In genomic region chr6:35674594-35674993, GRCh38 we compare ENCODE assay signal across 17 cellular contexts. TPM values are rescaled to one million over a fixed set of nuclear protein-coding genes. Genes with fewer than 3 reads are reported as not detected.
DNase-seq lines count a peak whose midpoint lies in the region; ATAC-seq and TF ChIP-seq lines count a peak whose summit lies in the region.
"Had no signal": no experiment of that assay in that cellular context is flagged by ENCODE, and none has a peak within 500 bp of the region (broad histone marks: within the 10 kb centered on the region; RNA-seq: fewer than 3 reads in every experiment).

No MANE protein-coding gene starts in this region.

- in situ Hi-C loops in gastrocnemius medialis (cut with MboI; ENCODE audit: low sequenced_read_pairs in 4 of 4), result loop anchor here in 1 of 4 donors (10.0 kb wide), 1 partner anchor 50 kb away; no protein-coding TSS in a partner anchor

- no peaks in the 10 kb centered on the region for H3K9me2 ChIP-seq in Karpas-422 (replicated peaks; ENCODE audit: insufficient read depth, low read length)
- H3K9me2 ChIP-seq in MM.1S (replicated peaks; ENCODE audit: insufficient read depth, low read length), result no peaks in the 10 kb centered on the region
- H3K9me2 ChIP-seq: SK-N-SH had no signal

- no peak for ATAC-seq in activated T-cell treated with anti-CD3 and anti-CD28 coated beads, Interleukin-2, amount 50 U/mL, for 4 hours
- ATAC-seq in activated naive CD8-positive, alpha-beta T cell treated with anti-CD3 and anti-CD28 coated beads, Interleukin-2, amount 50 U/mL, for 24 hours, result no peak
- no peak for ATAC-seq in gastrocnemius medialis
- ATAC-seq in GM21381 (IDR thresholded peaks at IDR 0.05; ENCODE audit: unreplicated experiment), result no peak
- ATAC-seq: sciatic nerve had no signal

- no peak overlapping the region for H3K4me3 Mint-ChIP-seq in activated T-cell treated with anti-CD3 and anti-CD28 coated beads, Interleukin-2, amount 50 U/mL, for 24 hours
- no peak overlapping the region for H3K4me3 Mint-ChIP-seq in activated T-cell treated with anti-CD3 and anti-CD28 coated beads, Interleukin-2, amount 50 U/mL, for 4 hours
- no peak overlapping the region for H3K4me3 Mint-ChIP-seq in activated naive CD8-positive, alpha-beta T cell treated with anti-CD3 and anti-CD28 coated beads, Interleukin-2, amount 50 U/mL, for 24 hours

- H3K27me3 ChIP-seq in Karpas-422 (ENCODE audit: low read length) (no peaks in the 10 kb centered on the region), gastrocnemius medialis (no peaks in the 10 kb centered on the region), spleen (replicated peaks in 1 of 7) (no peaks in the 10 kb centered on the region), MM.1S (replicated peaks; ENCODE audit: insufficient read depth, low read length) (no peaks in the 10 kb centered on the region)
- H3K27me3 ChIP-seq: colonic mucosa had no signal

- H3K9ac ChIP-seq in Karpas-422 (ENCODE audit: low read length), result no peak overlapping the region
- H3K9ac ChIP-seq in MM.1S (ENCODE audit: low read length), result no peak overlapping the region
- H3K9ac ChIP-seq: SK-N-SH had no signal

- H3K4me2 ChIP-seq in Karpas-422 (ENCODE audit: low read depth, low read length, poor library complexity, severe bottlenecking), result no peak overlapping the region
- H3K4me2 ChIP-seq in MM.1S (ENCODE audit: low read depth, low read length), result no peak overlapping the region
- H3K4me2 ChIP-seq: PC-9, SK-N-SH had no signal

- TF ChIP-seq POLR2A in gastrocnemius medialis (IDR thresholded peaks at IDR 0.05) (no peak), spleen (IDR thresholded peaks at IDR 0.05) (no peak)

- H3K9me3 Mint-ChIP-seq in activated T-cell treated with anti-CD3 and anti-CD28 coated beads, Interleukin-2, amount 50 U/mL, for 24 hours, result no peaks in the 10 kb centered on the region
- H3K9me3 Mint-ChIP-seq in activated T-cell treated with anti-CD3 and anti-CD28 coated beads, Interleukin-2, amount 50 U/mL, for 4 hours, result peaks cover 3% of the 10 kb centered on the region
- no peaks in the 10 kb centered on the region for H3K9me3 Mint-ChIP-seq in activated naive CD8-positive, alpha-beta T cell treated with anti-CD3 and anti-CD28 coated beads, Interleukin-2, amount 50 U/mL, for 24 hours
- H3K9me3 Mint-ChIP-seq: activated T-helper 1 cell treated with anti-CD3 and anti-CD28 coated beads, Interleukin-12 subunit alpha, Interleukin-12 subunit beta, Interleukin-2, Interleukin-4 antibody, amounts not matched to agents 30 ng/mL and 10 ng/mL and 1 ng/mL, durations not matched to agents 14 hours and 24 hours and 36 hours had no signal

- H3K4me1 ChIP-seq in Karpas-422 (ENCODE audit: low read length), result peaks cover 56% of the 10 kb centered on the region
- peaks cover 74 to 91% of the 10 kb centered on the region in 2 donors for H3K4me1 ChIP-seq in gastrocnemius medialis
- peaks cover 12 to 100% (median 83%) of the 10 kb centered on the region in 6 donors for H3K4me1 ChIP-seq in spleen
- peaks cover 10% of the 10 kb centered on the region; the same call in 1 of the 2 replicates for H3K4me1 ChIP-seq in MM.1S (ENCODE audit: low read length)

- intact Hi-C loops in gastrocnemius medialis (cut with DNase I; ENCODE audit: low total_unique reads), result no loop called here
- intact Hi-C loops in spleen (cut with DNase I; ENCODE audit: low total_unique reads), result no loop called here

- H3K27ac ChIP-seq in Karpas-422 (ENCODE audit: low read length), result peak overlapping the region; percentile 47; the same call in 1 of the 2 replicates
- peak overlapping the region; percentile 6 to 97 (median 40) for H3K27ac ChIP-seq in gastrocnemius medialis
- H3K27ac ChIP-seq in spleen, result peak overlapping the region in 3 of 8 donors; percentile 45 to 67 (median 49)
- H3K27ac ChIP-seq in MM.1S (ENCODE audit: low read length), result no peak overlapping the region
- H3K27ac ChIP-seq: colonic mucosa, PC-9 had no signal

- no peak overlapping the region for H3K4me3 ChIP-seq in Karpas-422 (ENCODE audit: low read length)
- peak overlapping the region in 3 of 4 donors; percentile 0 to 85 (median 11) for H3K4me3 ChIP-seq in gastrocnemius medialis
- H3K4me3 ChIP-seq in spleen, result peak overlapping the region in 1 of 8 donors; percentile 3
- H3K4me3 ChIP-seq in MM.1S (ENCODE audit: low read length), result no peak overlapping the region
- H3K4me3 ChIP-seq: colonic mucosa, PC-9 had no signal

- WGBS in spleen, 5 donors, result 88 to 96% (median 94%) methylated on average over 3 of the region's 3 CpGs

- H3K36me3 ChIP-seq in Karpas-422 (ENCODE audit: insufficient read depth, low read length), result peaks cover 11% of the 10 kb centered on the region; the same call in 1 of the 2 replicates
- H3K36me3 ChIP-seq in gastrocnemius medialis, result peaks cover 0 to 47% of the 10 kb centered on the region in 2 donors
- peaks cover 0 to 79% (median 0%) of the 10 kb centered on the region in 6 donors for H3K36me3 ChIP-seq in spleen
- no peaks in the 10 kb centered on the region for H3K36me3 ChIP-seq in MM.1S (replicated peaks; ENCODE audit: insufficient read depth, low read length)
- H3K36me3 ChIP-seq: colonic mucosa had no signal

- no peak for TF ChIP-seq CTCF in gastrocnemius medialis (IDR thresholded peaks at IDR 0.05 in 4 of 5, conservative IDR thresholded peaks at IDR 0.05 in 1 of 5)
- TF ChIP-seq CTCF in spleen (IDR thresholded peaks at IDR 0.05 in 8 of 11, conservative IDR thresholded peaks at IDR 0.05 in 3 of 11), result no peak
- no peak for TF ChIP-seq CTCF in MM.1S (IDR thresholded peaks at IDR 0.05; ENCODE audit: low read length)

- peaks cover 7% of the 10 kb centered on the region; the same call in 1 of the 2 replicates for H3F3A ChIP-seq in MM.1S (ENCODE audit: insufficient read depth, low read length)

- H2AFZ ChIP-seq in Karpas-422 (ENCODE audit: low read length) (no peak overlapping the region), MM.1S (ENCODE audit: low read length) (no peak overlapping the region)
- H2AFZ ChIP-seq: PC-9 had no signal

- H3K27ac Mint-ChIP-seq in activated T-cell treated with anti-CD3 and anti-CD28 coated beads, Interleukin-2, amount 50 U/mL, for 24 hours, result peak overlapping the region; percentile 81
- H3K27ac Mint-ChIP-seq in activated naive CD8-positive, alpha-beta T cell treated with anti-CD3 and anti-CD28 coated beads, Interleukin-2, amount 50 U/mL, for 24 hours, result peak overlapping the region; percentile 7

- H3K9me3 ChIP-seq in Karpas-422 (ENCODE audit: low read length) (no peaks in the 10 kb centered on the region), gastrocnemius medialis (no peaks in the 10 kb centered on the region), spleen (no peaks in the 10 kb centered on the region), MM.1S (replicated peaks; ENCODE audit: insufficient read depth, low read length) (no peaks in the 10 kb centered on the region)
- H3K9me3 ChIP-seq: colonic mucosa, SK-N-SH had no signal

- H4K20me1 ChIP-seq in Karpas-422 (ENCODE audit: insufficient read depth, low read depth, low read length) (no peaks in the 10 kb centered on the region), MM.1S (ENCODE audit: insufficient read depth, low read length) (no peaks in the 10 kb centered on the region)

- DNase-seq in activated T-cell treated with anti-CD3 and anti-CD28 coated beads, Interleukin-2, amount 50 U/mL, for 24 hours, result no peak
- no peak for DNase-seq in activated T-cell treated with anti-CD3 and anti-CD28 coated beads, Interleukin-2, amount 50 U/mL, for 4 hours
- DNase-seq in Karpas-422 (no peak), gastrocnemius medialis (no peak), spleen (no peak), MM.1S (no peak)
- DNase-seq in activated naive CD8-positive, alpha-beta T cell treated with anti-CD3 and anti-CD28 coated beads, Interleukin-2, amount 50 U/mL, for 24 hours, result no peak
- DNase-seq: activated CD4-positive, alpha-beta T cell treated with anti-CD3 and anti-CD28 coated beads for 4 hours; colonic mucosa; NCI-H1694 treated with DMSO at 0.1 percent for 48 hours; NCI-H526 treated with DMSO at 0.1 percent for 48 hours; PC-9; SK-N-SH; stimulated activated CD4-positive, alpha-beta T cell treated with anti-CD3 and anti-CD28 coated beads, Interleukin-1b, Interleukin-23, amount 100 ng/mL, for 48 hours had no signal

- no peaks in the 10 kb centered on the region for H3K27me3 Mint-ChIP-seq in activated T-cell treated with anti-CD3 and anti-CD28 coated beads, Interleukin-2, amount 50 U/mL, for 24 hours
- no peaks in the 10 kb centered on the region for H3K27me3 Mint-ChIP-seq in activated T-cell treated with anti-CD3 and anti-CD28 coated beads, Interleukin-2, amount 50 U/mL, for 4 hours (ENCODE audit: low read depth)
- H3K27me3 Mint-ChIP-seq in activated naive CD8-positive, alpha-beta T cell treated with anti-CD3 and anti-CD28 coated beads, Interleukin-2, amount 50 U/mL, for 24 hours, result no peaks in the 10 kb centered on the region

- H3K4me1 Mint-ChIP-seq in activated T-cell treated with anti-CD3 and anti-CD28 coated beads, Interleukin-2, amount 50 U/mL, for 24 hours (ENCODE audit: low read depth), result peaks cover 85% of the 10 kb centered on the region
- peaks cover 81% of the 10 kb centered on the region for H3K4me1 Mint-ChIP-seq in activated T-cell treated with anti-CD3 and anti-CD28 coated beads, Interleukin-2, amount 50 U/mL, for 4 hours (ENCODE audit: low read depth)
- H3K4me1 Mint-ChIP-seq in activated naive CD8-positive, alpha-beta T cell treated with anti-CD3 and anti-CD28 coated beads, Interleukin-2, amount 50 U/mL, for 24 hours, result peaks cover 87% of the 10 kb centered on the region

- peaks cover 53% of the 10 kb centered on the region for H3K36me3 Mint-ChIP-seq in activated T-cell treated with anti-CD3 and anti-CD28 coated beads, Interleukin-2, amount 50 U/mL, for 24 hours (ENCODE audit: low read depth)
- peaks cover 3% of the 10 kb centered on the region for H3K36me3 Mint-ChIP-seq in activated T-cell treated with anti-CD3 and anti-CD28 coated beads, Interleukin-2, amount 50 U/mL, for 4 hours (ENCODE audit: insufficient read depth)
- peaks cover 10% of the 10 kb centered on the region for H3K36me3 Mint-ChIP-seq in activated naive CD8-positive, alpha-beta T cell treated with anti-CD3 and anti-CD28 coated beads, Interleukin-2, amount 50 U/mL, for 24 hours (ENCODE audit: low read depth)

- H3K79me2 ChIP-seq in Karpas-422 (ENCODE audit: low read length), result peaks cover 99% of the 10 kb centered on the region
- peaks cover 38% of the 10 kb centered on the region for H3K79me2 ChIP-seq in MM.1S (ENCODE audit: low read length)

RNA-seq across cellular contexts. Expression of gene FKBP5, which starts 14.1 kb away (rescaled TPM):
- total RNA-seq in activated T-cell treated with anti-CD3 and anti-CD28 coated beads, Interleukin-2, amount 50 U/mL, for 4 hours, result 10 to 100 TPM; 46.5 to 62.3 (median 59.9) TPM
- total RNA-seq in Karpas-422 (2014; rRNA removed; shearing (Covaris generic); ENCODE audit: low replicate concordance), result 22.9 and 28.3 TPM in 2 replicates
- total RNA-seq in gastrocnemius medialis (1,000 to 10,000 TPM in 2 of 4 donors, 100 to 1,000 TPM in 2; 665 to 1,753 (median 1,205) TPM), spleen (100 to 1,000 TPM in 5 of 7 donors, 10 to 100 TPM in 2; 39.9 to 368 (median 241) TPM)
- polyA plus RNA-seq in spleen, result 10 to 100 TPM; 23.8 to 88.9 (median 75.9) TPM

Comparison
In these comparisons a context has a peak if more than half of its experiments do, and no peak if none do; other contexts are left out.
1. H3K4me3 ChIP-seq: peak in gastrocnemius medialis (3 of 4); none in Karpas-422 (single experiment) and MM.1S (single experiment).